ENCODE assay signal across 16 cellular contexts in the genomic region with DNA sequence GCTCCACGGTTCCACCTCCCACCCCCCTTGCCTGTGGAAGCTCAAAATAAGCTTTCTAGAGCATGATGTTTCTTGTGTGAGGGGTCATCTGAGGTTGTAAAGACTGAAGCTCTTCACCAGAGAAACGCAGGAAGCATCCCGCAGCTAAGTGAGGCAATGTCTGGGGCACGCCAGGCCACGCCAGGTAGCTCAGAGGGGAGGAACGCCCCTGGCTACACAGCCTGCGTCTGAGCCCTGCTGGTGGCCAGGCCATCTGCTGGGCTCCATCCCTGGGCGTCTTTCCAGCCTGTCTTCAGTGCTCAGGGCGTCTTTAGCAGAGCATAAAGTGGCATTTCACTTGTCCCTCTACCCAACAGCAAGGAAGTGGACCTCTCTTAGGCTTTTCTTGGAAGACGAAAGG. TPM values are rescaled to one million over a fixed set of nuclear protein-coding genes. Genes with fewer than 3 reads are reported as not detected.
DNase-seq lines count a peak whose midpoint lies in the region; ATAC-seq, FAIRE-seq and TF ChIP-seq lines count a peak whose summit lies in the region.
"Had no signal": no experiment of that assay in that cellular context is flagged by ENCODE, and none has a peak within 500 bp of the region (broad histone marks: within the 10 kb centered on the region; RNA-seq: fewer than 3 reads in every experiment).

No MANE protein-coding gene starts in this region.

- in situ Hi-C loops in HepG2 (cut with HindIII; ENCODE audit: extremely low pct_ligation_motif_present, low pct_unique_long_range_greater_than_20kb), result no loop called here

- peak overlapping the region; percentile 6 for H2AK5ac ChIP-seq in mesenchymal stem cell (ENCODE audit: low read length, severe bottlenecking)

- no peak for TF ChIP-seq RAD21 in HepG2 (CRISPR knock-in tag; IDR thresholded peaks at IDR 0.05)

- H3K9ac ChIP-seq in HepG2 (ENCODE audit: insufficient read depth, low read depth, low read length), result no peak overlapping the region
- H3K9ac ChIP-seq in mesenchymal stem cell (ENCODE audit: low read length), result no peak overlapping the region

- peak overlapping the region in 1 of 2 experiments; percentile 3 for H3K4ac ChIP-seq in mesenchymal stem cell (ENCODE audit: low read depth in 1 of 2, low read length in 2 of 2)

- CTCF ChIA-PET in HepG2 (lab: Yijun Ruan, JAX; ENCODE audit: low intra/inter-chr PET ratio, low total read pairs), result no interaction called here

- no peaks in the 10 kb centered on the region for H3K79me1 ChIP-seq in mesenchymal stem cell (replicated peaks; ENCODE audit: low read length, poor library complexity, severe bottlenecking)

- ATAC-seq in HepG2 (no peak), right lobe of liver (no peak), HG03108 (IDR thresholded peaks at IDR 0.05; ENCODE audit: unreplicated experiment) (no peak), foreskin keratinocyte (no peak)

- H3K23ac ChIP-seq in mesenchymal stem cell (ENCODE audit: low read length in 2 of 2), result peak overlapping the region in 1 of 2 experiments; percentile 47

- no peak for TF ChIP-seq POLR2A in HepG2 (IDR thresholded peaks at IDR 0.05; ENCODE audit: insufficient read depth in 1 of 2, low read depth in 2 of 2, low read length in 2 of 2)
- TF ChIP-seq POLR2A in right lobe of liver (IDR thresholded peaks at IDR 0.05), result no peak

- H3K27ac ChIP-seq in HepG2 (ENCODE audit: extremely low read length, insufficient read depth, low read length), result no peak overlapping the region
- no peak overlapping the region for H3K27ac ChIP-seq in right lobe of liver
- H3K27ac ChIP-seq in WERI-Rb-1, result peak overlapping the region; percentile 49
- no peak overlapping the region for H3K27ac ChIP-seq in mesenchymal stem cell (ENCODE audit: low read length, poor library complexity, severe bottlenecking)
- no peak overlapping the region for H3K27ac ChIP-seq in foreskin keratinocyte

- peak overlapping the region; percentile 82 for H2BK15ac ChIP-seq in mesenchymal stem cell (ENCODE audit: low read depth, poor library complexity, severe bottlenecking)

- DNase-seq in HepG2 (ENCODE audit: low spot score) (no peak), right lobe of liver (no peak), WERI-Rb-1 (peak; percentile 97), mesenchymal stem cell (no peak), foreskin keratinocyte (no peak), C1 segment of cervical spinal cord (lab: John Stamatoyannopoulos, UW) (no peak)
- DNase-seq: activated CD4-positive, alpha-beta T cell treated with anti-CD3 and anti-CD28 coated beads, Interleukin-2, amount 50 U/mL, for 1 hour; AML-193; aorta; H7; NCI-H1694; stimulated activated CD8-positive, alpha-beta memory T cell treated with anti-CD3 and anti-CD28 coated beads, Interleukin-4, amount 100 ng/mL, for 48 hours; T1000 had no signal

- peak overlapping the region; percentile 1 for H4K8ac ChIP-seq in mesenchymal stem cell (ENCODE audit: low read length)

- POLR2A ChIA-PET in HepG2 (lab: Yijun Ruan, JAX), result no interaction called here

- WGBS in HepG2 (ENCODE audit: low lambda C conversion rate), result 25% methylated on average over 10 of the region's 10 CpGs
- WGBS in right lobe of liver (ENCODE audit: insufficient coverage, low coverage, low lambda C conversion rate, missing lambda C conversion rate), result 55% methylated on average over 4 of the region's 10 CpGs
- WGBS in mesenchymal stem cell, result 95% methylated on average over 9 of the region's 10 CpGs

- H3K27me3 ChIP-seq in HepG2 (ENCODE audit: control insufficient read depth in 1 of 2, insufficient read depth in 2 of 2, low read length in 2 of 2) (peaks cover 41 to 84% of the 10 kb centered on the region in 2 experiments), right lobe of liver (no peaks in the 10 kb centered on the region), WERI-Rb-1 (ENCODE audit: insufficient read depth, low read depth, severe bottlenecking) (no peaks in the 10 kb centered on the region), mesenchymal stem cell (ENCODE audit: control insufficient read depth in 1 of 2, insufficient read depth in 1 of 2, low read length in 2 of 2) (no peaks in the 10 kb centered on the region), foreskin keratinocyte (no peaks in the 10 kb centered on the region)

- H4K20me1 ChIP-seq in HepG2 (ENCODE audit: insufficient read depth, low read length), result no peaks in the 10 kb centered on the region; the same call in 1 of the 2 replicates

- peak overlapping the region; percentile 31 to 87 for H2BK12ac ChIP-seq in mesenchymal stem cell (ENCODE audit: low read length in 2 of 2)

- H3K9me3 ChIP-seq in HepG2 (ENCODE audit: low read length) (no peaks in the 10 kb centered on the region), right lobe of liver (no peaks in the 10 kb centered on the region), WERI-Rb-1 (ENCODE audit: severe bottlenecking) (no peaks in the 10 kb centered on the region), mesenchymal stem cell (ENCODE audit: control insufficient read depth, low read length) (no peaks in the 10 kb centered on the region)
- H3K9me3 ChIP-seq: thoracic aorta had no signal

- peak overlapping the region in 1 of 2 experiments; percentile 34 for H3K18ac ChIP-seq in mesenchymal stem cell (ENCODE audit: low read depth in 1 of 2, low read length in 2 of 2)

- no peak overlapping the region for H2BK120ac ChIP-seq in mesenchymal stem cell (ENCODE audit: low read depth, low read length)

- BruUV-seq in HepG2 (replicated peaks; lab: Mats Ljungman, UMichigan), result no TSS peak

- H3K36me3 ChIP-seq in HepG2 (replicated peaks in 1 of 2; ENCODE audit: control insufficient read depth in 1 of 2, insufficient read depth in 2 of 2, low read length in 2 of 2) (no peaks in the 10 kb centered on the region), right lobe of liver (no peaks in the 10 kb centered on the region), WERI-Rb-1 (no peaks in the 10 kb centered on the region), mesenchymal stem cell (ENCODE audit: control insufficient read depth in 1 of 2, insufficient read depth in 2 of 2, low read depth in 1 of 2, low read length in 2 of 2) (no peaks in the 10 kb centered on the region)
- H3K36me3 ChIP-seq: thoracic aorta had no signal

- TF ChIP-seq EP300 in HepG2 (IDR thresholded peaks at IDR 0.05; ENCODE audit: low read depth in 2 of 2, low read length in 2 of 2) (no peak), HepG2 (CRISPR knock-in tag; IDR thresholded peaks at IDR 0.05; ENCODE audit: borderline replicate concordance) (no peak)

- H2AFZ ChIP-seq in HepG2 (ENCODE audit: low read length) (no peak overlapping the region), mesenchymal stem cell (ENCODE audit: low read depth, low read length) (no peak overlapping the region)

- H3K4me3 ChIP-seq in HepG2 (replicated peaks in 1 of 3; ENCODE audit: insufficient read depth in 1 of 3, low read depth in 2 of 3, low read length in 3 of 3) (no peak overlapping the region), right lobe of liver (no peak overlapping the region), WERI-Rb-1 (ENCODE audit: low read depth, low read length) (no peak overlapping the region), mesenchymal stem cell (ENCODE audit: insufficient read depth in 1 of 2, low read depth in 1 of 2, low read length in 2 of 2) (no peak overlapping the region)
- H3K4me3 ChIP-seq: thoracic aorta had no signal

- H3K4me1 ChIP-seq in HepG2 (ENCODE audit: insufficient read depth, low read length), result peaks cover 18% of the 10 kb centered on the region
- peaks cover 0 to 17% (median 3%) of the 10 kb centered on the region in 4 donors for H3K4me1 ChIP-seq in right lobe of liver
- H3K4me1 ChIP-seq in mesenchymal stem cell (ENCODE audit: control insufficient read depth, insufficient read depth, low read depth, low read length), result peaks cover 36% of the 10 kb centered on the region
- H3K4me1 ChIP-seq in foreskin keratinocyte, result peaks cover 33% of the 10 kb centered on the region

- H2BK5ac ChIP-seq in mesenchymal stem cell (ENCODE audit: low read depth, low read length, poor library complexity, severe bottlenecking), result no peak overlapping the region

- no peak for TF ChIP-seq CTCF in HepG2 (CRISPR knock-in tag; IDR thresholded peaks at IDR 0.05)
- no peak for TF ChIP-seq CTCF in right lobe of liver (IDR thresholded peaks at IDR 0.05)
- no peak for TF ChIP-seq CTCF in WERI-Rb-1 (IDR thresholded peaks at IDR 0.05; ENCODE audit: low read depth, low read length)
- no peak for TF ChIP-seq CTCF in foreskin keratinocyte (conservative IDR thresholded peaks at IDR 0.05)

- intact Hi-C loops in HepG2 (cut with micrococcal nuclease; ENCODE audit: unreplicated experiment), result no loop called here
- intact Hi-C loops in right lobe of liver (cut with DNase I), result no loop called here

- H3K14ac ChIP-seq in mesenchymal stem cell (ENCODE audit: low read length in 2 of 2), result peak overlapping the region in 1 of 2 experiments; percentile 0

- H3K4me2 ChIP-seq in HepG2 (ENCODE audit: low read depth, low read length) (no peak overlapping the region), mesenchymal stem cell (ENCODE audit: low read length, poor library complexity, severe bottlenecking) (no peak overlapping the region)

- FAIRE-seq in HepG2 (lab: Jason Lieb, UNC), result no peak
- FAIRE-seq: islet of Langerhans had no signal

- no peaks in the 10 kb centered on the region for H3K79me2 ChIP-seq in HepG2 (ENCODE audit: insufficient read depth, low read length)

- H4K91ac ChIP-seq in mesenchymal stem cell (ENCODE audit: low read length), result peak overlapping the region; percentile 76

RNA-seq across cellular contexts. Expression of a gene that starts 15.2 kb away (rescaled TPM):
- total RNA-seq in HepG2 (2016; rRNA removed; fragmentation: Illumina TruSeq; extraction: Trizol) (0.66 and 0.77 TPM in 2 replicates), right lobe of liver (10 to 100 TPM in 4 of 6 experiments, 1 to 10 TPM in 2; 1.2 to 87.3 (median 24.1) TPM), foreskin keratinocyte (3.7 and 3.9 TPM in 2 replicates)
- 0.30 and 0.35 TPM in 2 replicates for total RNA-seq in HepG2 (2016; cell fraction: cytosol; rRNA removed; fragmentation: Illumina TruSeq; extraction: Trizol; ENCODE audit: low read depth)
- 0.59 and 0.95 TPM in 2 replicates for total RNA-seq in HepG2 (2016; cell fraction: insoluble cytoplasmic fraction; rRNA removed; fragmentation: Illumina TruSeq; extraction: Trizol)
- 0.83 and 0.93 TPM in 2 replicates for total RNA-seq in HepG2 (2016; cell fraction: membrane; rRNA removed; fragmentation: Illumina TruSeq; extraction: Trizol)
- 0.66 and 1.2 TPM in 2 replicates for total RNA-seq in HepG2 (2016; cell fraction: nucleus; rRNA removed; fragmentation: Illumina TruSeq; extraction: Trizol)
- polyA plus RNA-seq in HepG2 (2011; rRNA removed) (2.4 and 3.2 TPM in 2 replicates), foreskin keratinocyte (1.7 and 2.4 TPM in 2 replicates)
- 2.4 and 2.6 TPM in 2 replicates for polyA plus RNA-seq in HepG2 (2011; cell fraction: cytosol; rRNA removed)
- 4.1 and 5.9 TPM in 2 replicates for polyA plus RNA-seq in HepG2 (2011; cell fraction: nucleus; rRNA removed)
- polyA plus RNA-seq in HepG2 (2012), result 0.94 and 3.5 TPM in 2 replicates
- polyA plus RNA-seq in HepG2 (2016; cell fraction: cytosol; fragmentation: Illumina TruSeq; extraction: Trizol; ENCODE audit: low read depth), result 0.05 and 0.10 TPM in 2 replicates
- polyA plus RNA-seq in HepG2 (2016; cell fraction: insoluble cytoplasmic fraction; fragmentation: Illumina TruSeq; extraction: Trizol; ENCODE audit: low read depth), result 0.32 and 0.52 TPM in 2 replicates
- 0.27 and 0.28 TPM in 2 replicates for polyA plus RNA-seq in HepG2 (2016; cell fraction: membrane; fragmentation: Illumina TruSeq; extraction: Trizol; ENCODE audit: low read depth)
- 1.1 and 1.3 TPM in 2 replicates for polyA plus RNA-seq in HepG2 (2016; cell fraction: nucleus; fragmentation: Illumina TruSeq; extraction: Trizol; ENCODE audit: insufficient read depth, low read depth)
- polyA minus RNA-seq in HepG2 (2011; rRNA and poly(A)+ RNA removed; ENCODE audit: low replicate concordance), result 11.0 and 18.7 TPM in 2 replicates
- polyA minus RNA-seq in HepG2 (2011; cell fraction: cytosol; rRNA and poly(A)+ RNA removed), result 6.9 and 7.9 TPM in 2 replicates
- polyA minus RNA-seq in HepG2 (2011; cell fraction: nucleus; rRNA and poly(A)+ RNA removed), result 3.5 and 5.2 TPM in 2 replicates
- 64.5 TPM for polyA plus RNA-seq in mesenchymal stem cell (2013, experiment 1 of 2)
- 62.3 TPM for polyA plus RNA-seq in mesenchymal stem cell (2013, experiment 2 of 2)

RNA-seq across cellular contexts. Expression of a gene that starts 33.8 kb away (rescaled TPM):
- total RNA-seq in HepG2 (2016; rRNA removed; fragmentation: Illumina TruSeq; extraction: Trizol) (18.8 and 25.9 TPM in 2 replicates), right lobe of liver (10 to 100 TPM in 5 of 6 experiments, 1 to 10 TPM in 1; 8.8 to 17.5 (median 13.4) TPM), foreskin keratinocyte (14.8 and 14.9 TPM in 2 replicates)
- total RNA-seq in HepG2 (2016; cell fraction: cytosol; rRNA removed; fragmentation: Illumina TruSeq; extraction: Trizol; ENCODE audit: low read depth), result 10.8 and 10.9 TPM in 2 replicates
- total RNA-seq in HepG2 (2016; cell fraction: insoluble cytoplasmic fraction; rRNA removed; fragmentation: Illumina TruSeq; extraction: Trizol), result 14.8 and 27.5 TPM in 2 replicates
- 11.3 and 11.9 TPM in 2 replicates for total RNA-seq in HepG2 (2016; cell fraction: membrane; rRNA removed; fragmentation: Illumina TruSeq; extraction: Trizol)
- total RNA-seq in HepG2 (2016; cell fraction: nucleus; rRNA removed; fragmentation: Illumina TruSeq; extraction: Trizol), result 27.4 and 30.7 TPM in 2 replicates
- polyA plus RNA-seq in HepG2 (2011; rRNA removed) (31.5 and 42.3 TPM in 2 replicates), foreskin keratinocyte (12.3 and 14.3 TPM in 2 replicates)
- 30.6 and 33.0 TPM in 2 replicates for polyA plus RNA-seq in HepG2 (2011; cell fraction: cytosol; rRNA removed)
- 151 and 153 TPM in 2 replicates for polyA plus RNA-seq in HepG2 (2011; cell fraction: nucleus; rRNA removed)
- 18.3 and 27.7 TPM in 2 replicates for polyA plus RNA-seq in HepG2 (2012)
- 2.9 and 3.9 TPM in 2 replicates for polyA plus RNA-seq in HepG2 (2016; cell fraction: cytosol; fragmentation: Illumina TruSeq; extraction: Trizol; ENCODE audit: low read depth)
- 12.8 and 16.5 TPM in 2 replicates for polyA plus RNA-seq in HepG2 (2016; cell fraction: insoluble cytoplasmic fraction; fragmentation: Illumina TruSeq; extraction: Trizol; ENCODE audit: low read depth)
- 6.1 and 6.7 TPM in 2 replicates for polyA plus RNA-seq in HepG2 (2016; cell fraction: membrane; fragmentation: Illumina TruSeq; extraction: Trizol; ENCODE audit: low read depth)
- 50.4 and 56.8 TPM in 2 replicates for polyA plus RNA-seq in HepG2 (2016; cell fraction: nucleus; fragmentation: Illumina TruSeq; extraction: Trizol; ENCODE audit: insufficient read depth, low read depth)
- polyA minus RNA-seq in HepG2 (2011; rRNA and poly(A)+ RNA removed; ENCODE audit: low replicate concordance), result 49.2 and 54.3 TPM in 2 replicates
- 13.6 and 15.2 TPM in 2 replicates for polyA minus RNA-seq in HepG2 (2011; cell fraction: cytosol; rRNA and poly(A)+ RNA removed)
- polyA minus RNA-seq in HepG2 (2011; cell fraction: nucleus; rRNA and poly(A)+ RNA removed), result 58.3 and 63.7 TPM in 2 replicates
- 21.8 TPM for polyA plus RNA-seq in mesenchymal stem cell (2013, experiment 1 of 2)
- polyA plus RNA-seq in mesenchymal stem cell (2013, experiment 2 of 2), result 22.1 TPM
